8 cellular contexts compared by ENCODE assay signal in the genomic region with DNA sequence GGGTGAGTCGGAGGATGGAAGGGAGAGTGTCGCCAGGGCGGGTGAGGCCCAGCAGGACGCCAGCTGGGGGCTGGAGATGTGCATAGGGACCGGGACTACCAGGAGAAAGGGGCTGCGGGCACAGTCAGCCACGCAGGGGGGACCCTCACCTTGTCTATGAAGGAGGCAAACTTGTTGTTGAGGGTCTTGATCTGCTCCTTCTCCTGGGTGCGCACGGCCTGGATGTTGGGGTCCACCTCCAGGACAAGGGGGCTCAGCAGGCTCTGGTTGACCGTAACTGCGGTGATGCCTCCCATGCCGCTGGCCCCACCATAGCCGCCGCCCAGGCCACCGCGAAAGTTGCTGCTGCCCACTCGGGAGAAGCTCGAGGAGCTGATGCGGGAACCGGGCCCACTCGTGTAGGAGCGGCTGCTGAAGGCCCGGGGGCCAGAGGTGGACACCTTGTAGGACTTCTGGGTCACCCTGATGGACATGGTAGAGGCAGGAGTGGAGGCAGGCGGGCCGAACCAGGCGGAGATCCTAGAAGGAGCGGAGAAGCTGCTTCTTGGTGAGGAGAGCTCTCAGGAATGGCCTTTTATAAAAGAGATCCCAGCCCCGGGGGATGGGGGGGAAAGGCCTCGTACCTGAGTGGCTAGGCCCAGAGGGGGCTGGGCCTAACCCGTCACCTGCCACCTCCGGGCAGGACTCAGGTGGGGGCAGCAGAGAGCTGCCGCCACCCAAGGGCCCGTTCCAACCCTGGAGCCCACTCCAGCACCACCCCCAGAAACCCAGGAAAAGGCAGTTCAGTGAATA. TPM values are rescaled to one million over a fixed set of nuclear protein-coding genes. Genes with fewer than 3 reads are reported as not detected.
DNase-seq lines count a peak whose midpoint lies in the region; ATAC-seq, FAIRE-seq and TF ChIP-seq lines count a peak whose summit lies in the region.
"Not testable (repeated sequence)": the region's sequence is repeated elsewhere in the genome, so short reads cannot be mapped to it uniquely, and the experiment has no call there.

Gene KRT8 (minus strand): TSS at position 568 of the 792 bp plus-strand sequence. CDS start 95 bp downstream, at position 473.

- not testable (repeated sequence) for H3K9me3 Mint-ChIP-seq in CD4-positive, CD25-positive, alpha-beta regulatory T cell; activated B cell treated with CpG ODN at 0.5 μM for 24 hours; mesothelial cell of epicardium

- not testable (repeated sequence) for H3K36me3 ChIP-seq in CD4-positive, CD25-positive, alpha-beta regulatory T cell (ENCODE audit: control insufficient read depth, insufficient read depth, low read length); spleen
- H3K36me3 ChIP-seq in HUES48 (ENCODE audit: control insufficient read depth, insufficient read depth, low read length): peaks cover 25% of the 10 kb centered on the region
- H3K36me3 ChIP-seq in bronchial epithelial cell (ENCODE audit: control insufficient read depth, insufficient read depth, low read length): peaks cover 18% of the 10 kb centered on the region
- peaks cover 0 to 14% (median 0%) of the 10 kb centered on the region in 9 donors for H3K36me3 ChIP-seq in heart right ventricle

- not testable (repeated sequence) for FAIRE-seq in bronchial epithelial cell (lab: Jason Lieb, UNC)

- ATAC-seq in CD4-positive, CD25-positive, alpha-beta regulatory T cell (ENCODE audit: low read depth in 2 of 2); activated B cell treated with CpG ODN at 0.5 μM for 24 hours (ENCODE audit: low read depth): not testable (repeated sequence)
- peak; percentile 32 to 79 (median 63) for ATAC-seq in heart right ventricle

- DNase-seq in CD4-positive, CD25-positive, alpha-beta regulatory T cell; activated B cell treated with CpG ODN at 0.5 μM for 24 hours; spleen: not testable (repeated sequence)
- DNase-seq in NCI-H2196 treated with DMSO at 0.1 percent for 48 hours (lab: John Stamatoyannopoulos, UW; ENCODE audit: unreplicated experiment) (peak; percentile 91), bronchial epithelial cell (ENCODE audit: low read depth) (peak; percentile 70), heart right ventricle (peak; percentile 29 to 39), mesothelial cell of epicardium (ENCODE audit: low spot score in 2 of 2, unreplicated experiment in 2 of 2) (peak; percentile 86 to 94)

- not testable (repeated sequence) for TF ChIP-seq CTCF in activated B cell treated with CpG ODN at 0.5 μM for 24 hours (IDR thresholded peaks at IDR 0.05); spleen (IDR thresholded peaks at IDR 0.05 in 8 of 11, conservative IDR thresholded peaks at IDR 0.05 in 3 of 11)
- TF ChIP-seq CTCF in bronchial epithelial cell (IDR thresholded peaks at IDR 0.05; ENCODE audit: insufficient read depth, low read length, severe bottlenecking) (peak; percentile 73), heart right ventricle (IDR thresholded peaks at IDR 0.05) (peak in 6 of 9 donors; percentile 19 to 49 (median 25)), mesothelial cell of epicardium (IDR thresholded peaks at IDR 0.05; ENCODE audit: unreplicated experiment) (peak; percentile 34)

- H3K27me3 Mint-ChIP-seq in CD4-positive, CD25-positive, alpha-beta regulatory T cell; mesothelial cell of epicardium (ENCODE audit: low read depth): not testable (repeated sequence)
- H3K27me3 Mint-ChIP-seq in activated B cell treated with CpG ODN at 0.5 μM for 24 hours: peaks cover 25% of the 10 kb centered on the region

- not testable (repeated sequence) for H3K27me3 ChIP-seq in CD4-positive, CD25-positive, alpha-beta regulatory T cell (ENCODE audit: control insufficient read depth, insufficient read depth, low read length); HUES48 (ENCODE audit: control insufficient read depth, insufficient read depth, low read length); bronchial epithelial cell (ENCODE audit: control insufficient read depth, insufficient read depth, low read length); heart right ventricle
- H3K27me3 ChIP-seq in spleen (replicated peaks in 1 of 7): peaks cover 0 to 18% (median 0%) of the 10 kb centered on the region in 7 donors

- H3K36me3 Mint-ChIP-seq in CD4-positive, CD25-positive, alpha-beta regulatory T cell; activated B cell treated with CpG ODN at 0.5 μM for 24 hours (ENCODE audit: low read depth): not testable (repeated sequence)
- H3K36me3 Mint-ChIP-seq in mesothelial cell of epicardium: peaks cover 22% of the 10 kb centered on the region

- not testable (repeated sequence) for H3K4me1 ChIP-seq in CD4-positive, CD25-positive, alpha-beta regulatory T cell (ENCODE audit: control insufficient read depth, insufficient read depth, low read length, poor library complexity, severe bottlenecking)
- peaks cover 35% of the 10 kb centered on the region for H3K4me1 ChIP-seq in HUES48 (ENCODE audit: control insufficient read depth, insufficient read depth, low read length)
- H3K4me1 ChIP-seq in heart right ventricle: peaks cover 0 to 25% (median 0%) of the 10 kb centered on the region in 9 donors
- peaks cover 0 to 34% (median 19%) of the 10 kb centered on the region in 6 donors for H3K4me1 ChIP-seq in spleen

- peak within 1 kb of the TSS; percentile 32 for H3K4me3 ChIP-seq in CD4-positive, CD25-positive, alpha-beta regulatory T cell (ENCODE audit: low read depth, low read length)
- H3K4me3 ChIP-seq in HUES48 (ENCODE audit: low read depth, low read length) (peak within 1 kb of the TSS; percentile 93), bronchial epithelial cell (ENCODE audit: low read depth, low read length) (peak within 1 kb of the TSS; percentile 59), heart right ventricle (peak within 1 kb of the TSS; percentile 21 to 58 (median 54)), spleen (peak within 1 kb of the TSS in 6 of 8 donors; percentile 28 to 67 (median 34))

- not testable (repeated sequence) for H3K27ac ChIP-seq in CD4-positive, CD25-positive, alpha-beta regulatory T cell (ENCODE audit: insufficient read depth, low read length, poor library complexity, severe bottlenecking)
- H3K27ac ChIP-seq in HUES48 (ENCODE audit: low read depth, low read length) (peak within 1 kb of the TSS; percentile 86), heart right ventricle (peak within 1 kb of the TSS in 9 of 10 donors; percentile 3 to 75 (median 69)), spleen (peak within 1 kb of the TSS in 7 of 8 donors; percentile 65 to 79 (median 69))

- H3K9ac ChIP-seq in HUES48 (ENCODE audit: low read depth, low read length): peak within 1 kb of the TSS; percentile 57

- H3K9me3 ChIP-seq in CD4-positive, CD25-positive, alpha-beta regulatory T cell (ENCODE audit: control insufficient read depth in 2 of 2, low read length in 2 of 2); HUES48 (ENCODE audit: control insufficient read depth, insufficient read depth, low read length); heart right ventricle; spleen: not testable (repeated sequence)

- TF ChIP-seq POLR2A in spleen (IDR thresholded peaks at IDR 0.05): not testable (repeated sequence)

- 53 to 67% methylated on average over 33 of the region's 33 CpGs for WGBS in heart right ventricle, 2 donors
- WGBS in spleen, 5 donors: 82 to 87% (median 87%) methylated on average over 30 to 33 of the region's 33 CpGs

- peak within 1 kb of the TSS; percentile 42 to 90 (median 69) for H3K27ac Mint-ChIP-seq in CD4-positive, CD25-positive, alpha-beta regulatory T cell
- H3K27ac Mint-ChIP-seq in activated B cell treated with CpG ODN at 0.5 μM for 24 hours (peak within 1 kb of the TSS; percentile 36), mesothelial cell of epicardium (peak within 1 kb of the TSS; percentile 91)

- POLR2A ChIA-PET in activated B cell treated with CpG ODN at 0.5 μM for 24 hours (lab: Charles Lee): not testable (repeated sequence)

- intact Hi-C loops in activated B cell treated with CpG ODN at 0.5 μM for 24 hours (cut with micrococcal nuclease); spleen (cut with DNase I; ENCODE audit: low total_unique reads): not testable (repeated sequence)
- intact Hi-C loops in heart right ventricle (cut with DNase I): loop anchor here in 1 of 10 donors (5.0 kb wide), 1 partner anchor 73 kb away; no protein-coding TSS in a partner anchor

- CTCF ChIA-PET in activated B cell treated with CpG ODN at 0.5 μM for 24 hours (lab: Charles Lee): not testable (repeated sequence)

- H3K4me3 Mint-ChIP-seq in CD4-positive, CD25-positive, alpha-beta regulatory T cell: peak within 1 kb of the TSS; percentile 66 to 73 (median 68)
- H3K4me3 Mint-ChIP-seq in activated B cell treated with CpG ODN at 0.5 μM for 24 hours (peak within 1 kb of the TSS; percentile 76), mesothelial cell of epicardium (peak within 1 kb of the TSS; percentile 98)

- peaks cover 4 to 15% (median 5%) of the 10 kb centered on the region in 4 donors for H3K4me1 Mint-ChIP-seq in CD4-positive, CD25-positive, alpha-beta regulatory T cell
- not testable (repeated sequence) for H3K4me1 Mint-ChIP-seq in activated B cell treated with CpG ODN at 0.5 μM for 24 hours
- H3K4me1 Mint-ChIP-seq in mesothelial cell of epicardium: peaks cover 76% of the 10 kb centered on the region

RNA-seq across cellular contexts. Expression of gene KRT8, which starts in this region (rescaled TPM):
- total RNA-seq in CD4-positive, CD25-positive, alpha-beta regulatory T cell: not detected
- under 1 TPM in 2 of 4 donors, not detected in 2; 0.13 to 0.73 TPM for polyA plus RNA-seq in CD4-positive, CD25-positive, alpha-beta regulatory T cell
- total RNA-seq in activated B cell treated with CpG ODN at 0.5 μM for 24 hours: 0.33 and 0.34 TPM in 2 replicates
- total RNA-seq in bronchial epithelial cell: 146 and 309 TPM in 2 replicates
- total RNA-seq in heart right ventricle: 100 to 1,000 TPM in 6 of 10 donors, 10 to 100 TPM in 4; 52.1 to 150 (median 109) TPM
- polyA plus RNA-seq in heart right ventricle: 100 to 1,000 TPM; 153 to 161 TPM
- 1,131 to 1,194 TPM (median 1,142 TPM) in 3 replicates for total RNA-seq in mesothelial cell of epicardium
- total RNA-seq in spleen: 10 to 100 TPM in 6 of 7 donors, 1 to 10 TPM in 1; 10.0 to 23.1 (median 18.6) TPM
- polyA plus RNA-seq in spleen: 10 to 100 TPM; 16.3 to 21.8 (median 19.3) TPM

Comparison
In these comparisons a context has a peak if more than half of its experiments do, and no peak if none do; other contexts are left out.
1. RNA of gene KRT8 (polyA plus RNA-seq): 153 to 161 TPM in heart right ventricle and 16.3 to 21.8 TPM in spleen; 0.13 to 0.73 TPM in CD4-positive, CD25-positive, alpha-beta regulatory T cell; every median in the first group is over 4 times any median in the second.
2. RNA of gene KRT8 (polyA plus RNA-seq): 153 to 161 TPM in heart right ventricle; 16.3 to 21.8 TPM in spleen; every median in the first group is over 4 times any median in the second.
3. H3K4me3 ChIP-seq: peak in every context shown above with its lines; median percentile 93 in HUES48; 59 in bronchial epithelial cell; 54 in heart right ventricle; 34 in spleen; 32 in CD4-positive, CD25-positive, alpha-beta regulatory T cell.
4. H3K27ac Mint-ChIP-seq: peak in every context shown above with its lines; median percentile 91 in mesothelial cell of epicardium; 69 in CD4-positive, CD25-positive, alpha-beta regulatory T cell; 36 in activated B cell treated with CpG ODN at 0.5 μM for 24 hours.
5. Peak in every context shown above with its lines, with median percentiles within 50 percentile points of each other: H3K4me3 Mint-ChIP-seq.